14 cellular contexts compared by ENCODE assay signal in the genomic region with DNA sequence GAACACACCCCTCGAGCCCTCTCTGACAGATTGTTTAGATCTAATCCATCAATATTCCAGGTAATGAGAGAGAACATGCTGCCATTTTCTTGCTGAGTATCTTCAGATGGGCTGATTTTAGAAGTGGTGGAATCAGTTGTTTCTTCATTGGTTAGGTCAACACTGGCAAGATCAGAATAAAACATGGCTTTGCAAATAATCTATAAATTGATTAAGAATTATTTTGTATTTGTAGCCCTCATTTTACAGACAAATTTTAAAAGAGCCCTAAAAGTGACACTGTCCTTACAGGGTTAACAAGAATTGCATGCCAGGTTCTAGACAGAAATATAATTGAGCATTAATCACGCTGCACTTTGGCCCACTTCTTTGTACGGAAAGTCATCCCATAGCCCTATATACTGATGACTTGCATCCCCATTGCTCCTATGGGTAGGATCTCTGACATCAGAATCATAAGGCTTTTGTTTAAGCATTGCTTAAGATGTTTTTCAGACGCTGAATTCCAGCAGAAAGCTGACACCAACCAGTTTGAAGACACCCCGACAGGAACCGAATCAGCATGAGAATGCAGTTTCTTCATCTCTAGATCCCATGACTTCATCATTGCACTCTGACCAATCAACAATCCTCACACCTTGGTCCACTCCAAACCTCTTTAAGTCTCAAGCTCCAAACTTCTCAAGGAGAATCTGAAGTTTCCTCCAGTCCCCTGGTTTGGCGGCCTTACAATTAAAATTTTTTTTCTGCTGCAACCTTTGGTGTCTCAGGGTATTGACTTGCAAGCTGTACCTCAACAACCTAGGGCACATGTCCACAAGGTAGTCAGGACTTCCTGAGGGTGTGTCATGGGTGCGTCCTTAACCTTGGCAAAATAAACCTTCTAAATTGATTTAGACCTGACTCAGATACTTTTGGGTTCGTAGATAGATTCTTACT. TPM values are rescaled to one million over a fixed set of nuclear protein-coding genes. Genes with fewer than 3 reads are reported as not detected.
DNase-seq lines count a peak whose midpoint lies in the region; ATAC-seq and TF ChIP-seq lines count a peak whose summit lies in the region.
"Had no signal": no experiment of that assay in that cellular context is flagged by ENCODE, and none has a peak within 500 bp of the region (broad histone marks: within the 10 kb centered on the region; RNA-seq: fewer than 3 reads in every experiment).

No MANE protein-coding gene starts in this region.

- no peak for TF ChIP-seq CTCF in VCaP (conservative IDR thresholded peaks at IDR 0.05)

- H3K9me3 Mint-ChIP-seq in activated CD4-positive, alpha-beta T cell treated with anti-CD3 and anti-CD28 coated beads for 36 hours (ENCODE audit: low read depth), result no peaks in the 10 kb centered on the region
- no peaks in the 10 kb centered on the region for H3K9me3 Mint-ChIP-seq in activated CD4-positive, alpha-beta T cell treated with anti-CD3 and anti-CD28 coated beads, Interleukin-2, amount 10 ng/mL, durations not matched to agents 7 days and 5 days
- H3K9me3 Mint-ChIP-seq in stimulated activated naive B cell treated with anti-CD40 and anti-IgM and Interleukin-4, amounts not matched to agents 10 μg/mL and 1 μg/mL and 100 μg/mL, for 72 hours, result no peaks in the 10 kb centered on the region
- H3K9me3 Mint-ChIP-seq: activated naive CD8-positive, alpha-beta T cell treated with anti-CD3 and anti-CD28 coated beads, Interleukin-2, amount 10 ng/mL, durations not matched to agents 7 days and 5 days had no signal

- intact Hi-C loops in activated CD4-positive, alpha-beta T cell treated with anti-CD3 and anti-CD28 coated beads for 36 hours (cut with DNase I, micrococcal nuclease), result no loop called here

- POLR2A ChIA-PET in activated CD4-positive, alpha-beta T cell treated with anti-CD3 and anti-CD28 coated beads for 36 hours (lab: Charles Lee), result no interaction called here
- POLR2A ChIA-PET in activated CD4-positive, alpha-beta T cell treated with anti-CD3 and anti-CD28 coated beads, Interleukin-2, amount 10 ng/mL, durations not matched to agents 7 days and 5 days (lab: Charles Lee), result no interaction called here

- no peaks in the 10 kb centered on the region for H3K27me3 Mint-ChIP-seq in activated CD4-positive, alpha-beta T cell treated with anti-CD3 and anti-CD28 coated beads for 36 hours
- H3K27me3 Mint-ChIP-seq in activated CD4-positive, alpha-beta T cell treated with anti-CD3 and anti-CD28 coated beads, Interleukin-2, amount 10 ng/mL, durations not matched to agents 7 days and 5 days, result no peaks in the 10 kb centered on the region
- H3K27me3 Mint-ChIP-seq in stimulated activated naive B cell treated with anti-CD40 and anti-IgM and Interleukin-4, amounts not matched to agents 10 μg/mL and 1 μg/mL and 100 μg/mL, for 72 hours, result no peaks in the 10 kb centered on the region
- H3K27me3 Mint-ChIP-seq: activated naive CD8-positive, alpha-beta T cell treated with anti-CD3 and anti-CD28 coated beads, Interleukin-2, amount 10 ng/mL, durations not matched to agents 7 days and 5 days had no signal

- ATAC-seq in activated CD4-positive, alpha-beta T cell treated with anti-CD3 and anti-CD28 coated beads for 36 hours, result no peak
- no peak for ATAC-seq in stimulated activated naive B cell treated with anti-CD40 and anti-IgM and Interleukin-4, amounts not matched to agents 10 μg/mL and 1 μg/mL and 100 μg/mL, for 72 hours (replicated peaks)
- no peak for ATAC-seq in GM18498 (IDR thresholded peaks at IDR 0.05; ENCODE audit: unreplicated experiment)

- peaks cover 37% of the 10 kb centered on the region for H3K4me1 Mint-ChIP-seq in activated CD4-positive, alpha-beta T cell treated with anti-CD3 and anti-CD28 coated beads for 36 hours
- peaks cover 28% of the 10 kb centered on the region for H3K4me1 Mint-ChIP-seq in activated CD4-positive, alpha-beta T cell treated with anti-CD3 and anti-CD28 coated beads, Interleukin-2, amount 10 ng/mL, durations not matched to agents 7 days and 5 days
- H3K4me1 Mint-ChIP-seq in stimulated activated naive B cell treated with anti-CD40 and anti-IgM and Interleukin-4, amounts not matched to agents 10 μg/mL and 1 μg/mL and 100 μg/mL, for 72 hours, result peaks cover 10 to 36% of the 10 kb centered on the region in 2 donors

- H3K4me3 Mint-ChIP-seq in activated CD4-positive, alpha-beta T cell treated with anti-CD3 and anti-CD28 coated beads for 36 hours, result no peak overlapping the region
- no peak overlapping the region for H3K4me3 Mint-ChIP-seq in activated CD4-positive, alpha-beta T cell treated with anti-CD3 and anti-CD28 coated beads, Interleukin-2, amount 10 ng/mL, durations not matched to agents 7 days and 5 days
- no peak overlapping the region for H3K4me3 Mint-ChIP-seq in stimulated activated naive B cell treated with anti-CD40 and anti-IgM and Interleukin-4, amounts not matched to agents 10 μg/mL and 1 μg/mL and 100 μg/mL, for 72 hours
- H3K4me3 Mint-ChIP-seq: activated naive CD8-positive, alpha-beta T cell treated with anti-CD3 and anti-CD28 coated beads, Interleukin-2, amount 10 ng/mL, durations not matched to agents 7 days and 5 days had no signal

- H3K27ac ChIP-seq in VCaP, result 0 out of 2 replicates have a peak overlapping the region, but pooled peaks have one; percentile 98
- H3K27ac ChIP-seq: HL-60, right atrium auricular region had no signal

- CTCF ChIA-PET in activated CD4-positive, alpha-beta T cell treated with anti-CD3 and anti-CD28 coated beads for 36 hours (lab: Charles Lee), result interaction anchor here (0.9 to 1.5 kb wide), 2 partner anchors 13 to 78 kb away, joined by 3 read pairs; partner anchors contain the start of gene KIAA0319
- CTCF ChIA-PET in activated CD4-positive, alpha-beta T cell treated with anti-CD3 and anti-CD28 coated beads, Interleukin-2, amount 10 ng/mL, durations not matched to agents 7 days and 5 days (lab: Charles Lee), result interaction anchor here (0.6 kb wide), 1 partner anchor 65 kb away, joined by 4 read pairs; no protein-coding TSS in a partner anchor

- peak overlapping the region; percentile 53 for H3K27ac Mint-ChIP-seq in activated CD4-positive, alpha-beta T cell treated with anti-CD3 and anti-CD28 coated beads for 36 hours
- H3K27ac Mint-ChIP-seq in activated CD4-positive, alpha-beta T cell treated with anti-CD3 and anti-CD28 coated beads, Interleukin-2, amount 10 ng/mL, durations not matched to agents 7 days and 5 days, result no peak overlapping the region
- H3K27ac Mint-ChIP-seq in stimulated activated naive B cell treated with anti-CD40 and anti-IgM and Interleukin-4, amounts not matched to agents 10 μg/mL and 1 μg/mL and 100 μg/mL, for 72 hours, result peak overlapping the region; percentile 37
- H3K27ac Mint-ChIP-seq: activated naive CD8-positive, alpha-beta T cell treated with anti-CD3 and anti-CD28 coated beads, Interleukin-2, amount 10 ng/mL, durations not matched to agents 7 days and 5 days had no signal

- no peak for DNase-seq in activated CD4-positive, alpha-beta T cell treated with anti-CD3 and anti-CD28 coated beads for 36 hours
- DNase-seq in activated CD4-positive, alpha-beta T cell treated with anti-CD3 and anti-CD28 coated beads, Interleukin-2, amount 10 ng/mL, durations not matched to agents 7 days and 5 days, result no peak
- DNase-seq in iPS DF 19.7 (ENCODE audit: low read depth, low spot score), result peak; percentile 64
- DNase-seq in stimulated activated naive B cell treated with anti-CD40 and anti-IgM and Interleukin-4, amounts not matched to agents 10 μg/mL and 1 μg/mL and 100 μg/mL, for 72 hours, result no peak
- DNase-seq in stimulated activated CD4-positive, alpha-beta T cell treated with anti-CD3 and anti-CD28 coated beads, Interleukin-4, amount 100 ng/mL, for 4 hours, result no peak
- DNase-seq in stimulated activated naive CD4-positive, alpha-beta T cell (lab: John Stamatoyannopoulos, UW), result no peak
- DNase-seq: 8988T; activated CD4-positive, alpha-beta T cell treated with anti-CD3 and anti-CD28 coated beads, Interleukin-2, amount 50 U/mL, for 1 hour; activated naive CD8-positive, alpha-beta T cell treated with anti-CD3 and anti-CD28 coated beads, Interleukin-2, amount 10 ng/mL, durations not matched to agents 7 days and 5 days; NCI-H187 treated with DMSO at 0.1 percent for 48 hours had no signal

- H3K36me3 Mint-ChIP-seq in activated CD4-positive, alpha-beta T cell treated with anti-CD3 and anti-CD28 coated beads for 36 hours (ENCODE audit: low read depth), result peaks cover 34% of the 10 kb centered on the region
- peaks cover 67% of the 10 kb centered on the region for H3K36me3 Mint-ChIP-seq in activated CD4-positive, alpha-beta T cell treated with anti-CD3 and anti-CD28 coated beads, Interleukin-2, amount 10 ng/mL, durations not matched to agents 7 days and 5 days (ENCODE audit: low read depth)
- H3K36me3 Mint-ChIP-seq in stimulated activated naive B cell treated with anti-CD40 and anti-IgM and Interleukin-4, amounts not matched to agents 10 μg/mL and 1 μg/mL and 100 μg/mL, for 72 hours, result peaks cover 26 to 55% of the 10 kb centered on the region in 2 donors

RNA-seq across cellular contexts. Expression of gene TDP2, which starts 7.9 kb away (rescaled TPM):
- total RNA-seq in activated CD4-positive, alpha-beta T cell treated with anti-CD3 and anti-CD28 coated beads for 36 hours, result 10 to 100 TPM; 41.4 to 45.4 TPM
- total RNA-seq in activated CD4-positive, alpha-beta T cell treated with anti-CD3 and anti-CD28 coated beads, Interleukin-2, amount 10 ng/mL, durations not matched to agents 7 days and 5 days, result 10 to 100 TPM; 43.0 to 47.1 TPM

RNA-seq across cellular contexts. Expression of gene ACOT13, which starts 8.0 kb away (rescaled TPM):
- total RNA-seq in activated CD4-positive, alpha-beta T cell treated with anti-CD3 and anti-CD28 coated beads for 36 hours, result 10 to 100 TPM; 37.3 to 47.9 TPM
- 10 to 100 TPM; 16.0 to 18.3 TPM for total RNA-seq in activated CD4-positive, alpha-beta T cell treated with anti-CD3 and anti-CD28 coated beads, Interleukin-2, amount 10 ng/mL, durations not matched to agents 7 days and 5 days

RNA-seq across cellular contexts. Expression of gene KIAA0319, which starts 12.9 kb away (rescaled TPM):
- total RNA-seq in activated CD4-positive, alpha-beta T cell treated with anti-CD3 and anti-CD28 coated beads for 36 hours, result under 1 TPM; 0.09 TPM
- under 1 TPM; 0.10 to 0.15 TPM for total RNA-seq in activated CD4-positive, alpha-beta T cell treated with anti-CD3 and anti-CD28 coated beads, Interleukin-2, amount 10 ng/mL, durations not matched to agents 7 days and 5 days
